In genomic region chr1:28766532-28767183, GRCh38 we compare ENCODE assay signal across 24 cellular contexts. TPM values are rescaled to one million over a fixed set of nuclear protein-coding genes. Genes with fewer than 3 reads are reported as not detected.
"Had no signal": no experiment of that assay in that cellular context is flagged by ENCODE, and none has a peak within 500 bp of the region (broad histone marks: within the 10 kb centered on the region; RNA-seq: fewer than 3 reads in every experiment).

No MANE protein-coding gene starts in this region.

- H3K27me3 Mint-ChIP-seq: activated CD4-positive, alpha-beta memory T cell treated with anti-CD3 and anti-CD28 coated beads for 36 hours; activated CD4-positive, alpha-beta T cell treated with anti-CD3 and anti-CD28 coated beads, Interleukin-2, amount 10 ng/mL, durations not matched to agents 7 days and 5 days; activated naive CD4-positive, alpha-beta T cell treated with anti-CD3 and anti-CD28 coated beads, Interleukin-2, amount 50 U/mL, for 24 hours; brain; T-cell had no signal

- DNase-seq: activated CD4-positive, alpha-beta memory T cell treated with anti-CD3 and anti-CD28 coated beads for 36 hours; activated CD4-positive, alpha-beta T cell treated with anti-CD3 and anti-CD28 coated beads, Interleukin-2, amount 10 ng/mL, durations not matched to agents 7 days and 5 days; activated CD4-positive, CD25-positive, alpha-beta regulatory T cell; amygdala; MG63; MV-4-11; NCI-H1105; NCI-H1436; NCI-H1694 treated with DMSO at 0.1 percent for 48 hours; NCI-H2029 treated with DMSO at 0.1 percent for 48 hours; NCI-H345; NCI-H510A; NCI-H526 treated with DMSO at 0.1 percent for 48 hours; NCI-H82; SIG-M5; T-cell had no signal

- H3K9me3 Mint-ChIP-seq: activated CD4-positive, alpha-beta memory T cell treated with anti-CD3 and anti-CD28 coated beads for 36 hours; activated CD4-positive, alpha-beta T cell treated with anti-CD3 and anti-CD28 coated beads, Interleukin-2, amount 10 ng/mL, durations not matched to agents 7 days and 5 days; activated naive CD4-positive, alpha-beta T cell treated with anti-CD3 and anti-CD28 coated beads, Interleukin-2, amount 50 U/mL, for 24 hours; activated T-helper 2 cell treated with anti-CD3 and anti-CD28 coated beads, Interferon-gamma antibody, Interleukin-2, Interleukin-4, amounts not matched to agents 10 μg/mL and 5 μg/mL and 100 μg/mL, durations not matched to agents 14 hours and 24 hours and 36 hours; brain; T-cell had no signal

- H3K27me3 ChIP-seq: cardiac muscle cell, MG63 had no signal

- H3K9me3 ChIP-seq: MG63 had no signal

- H3K4me3 Mint-ChIP-seq: activated CD4-positive, alpha-beta memory T cell treated with anti-CD3 and anti-CD28 coated beads for 36 hours; activated CD4-positive, alpha-beta T cell treated with anti-CD3 and anti-CD28 coated beads, Interleukin-2, amount 10 ng/mL, durations not matched to agents 7 days and 5 days; activated naive CD4-positive, alpha-beta T cell treated with anti-CD3 and anti-CD28 coated beads, Interleukin-2, amount 50 U/mL, for 24 hours; T-cell had no signal

- ATAC-seq: T-cell had no signal

- H3K27ac ChIP-seq: cardiac muscle cell, VCaP had no signal

- H3K27ac Mint-ChIP-seq: activated CD4-positive, alpha-beta T cell treated with anti-CD3 and anti-CD28 coated beads, Interleukin-2, amount 10 ng/mL, durations not matched to agents 7 days and 5 days; activated naive CD4-positive, alpha-beta T cell treated with anti-CD3 and anti-CD28 coated beads, Interleukin-2, amount 50 U/mL, for 24 hours; activated T-helper 2 cell treated with anti-CD3 and anti-CD28 coated beads, Interferon-gamma antibody, Interleukin-2, Interleukin-4, amounts not matched to agents 10 μg/mL and 5 μg/mL and 100 μg/mL, durations not matched to agents 14 hours and 24 hours and 36 hours had no signal

RNA-seq across cellular contexts. Expression of gene OPRD1, which starts 45.3 kb away (rescaled TPM):
- total RNA-seq: activated CD4-positive, alpha-beta memory T cell treated with anti-CD3 and anti-CD28 coated beads for 36 hours; activated CD4-positive, alpha-beta T cell treated with anti-CD3 and anti-CD28 coated beads, Interleukin-2, amount 10 ng/mL, durations not matched to agents 7 days and 5 days; activated CD8-positive, alpha-beta memory T cell treated with anti-CD3 and anti-CD28 coated beads for 36 hours; activated T-helper 2 cell treated with anti-CD3 and anti-CD28 coated beads, Interferon-gamma antibody, Interleukin-2, Interleukin-4, amounts not matched to agents 10 μg/mL and 5 μg/mL and 100 μg/mL, durations not matched to agents 14 hours and 24 hours and 36 hours; OCI-LY7; T-cell; T-helper 2 cell treated with Interferon-gamma antibody and Interleukin-4, amounts not matched to agents 100 ng/mL and 5 ng/mL, for 36 hours had no signal
